ENCODE assay signal across 25 cellular contexts in the genomic region with DNA sequence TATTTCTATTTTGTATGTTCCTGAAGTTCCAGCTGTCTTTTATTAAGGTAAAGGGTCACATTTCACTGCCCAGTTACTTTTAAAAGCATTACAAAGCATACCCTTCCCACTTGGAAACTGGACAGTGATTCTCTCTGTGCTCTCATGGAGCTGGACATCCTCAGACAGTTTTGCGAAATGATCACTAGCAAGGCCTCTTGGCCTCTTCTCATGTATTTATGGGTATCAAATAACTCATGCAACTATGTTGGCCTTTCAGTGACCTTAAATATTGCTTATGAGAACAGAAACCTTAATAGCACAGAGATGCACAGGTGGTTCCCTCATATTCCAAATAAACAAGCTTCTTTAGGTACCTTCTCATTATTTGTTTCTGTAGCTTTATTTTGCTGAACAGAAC. TPM values are rescaled to one million over a fixed set of nuclear protein-coding genes. Genes with fewer than 3 reads are reported as not detected.
DNase-seq lines count a peak whose midpoint lies in the region; ATAC-seq, FAIRE-seq and TF ChIP-seq lines count a peak whose summit lies in the region.
"Had no signal": no experiment of that assay in that cellular context is flagged by ENCODE, and none has a peak within 500 bp of the region (broad histone marks: within the 10 kb centered on the region; RNA-seq: fewer than 3 reads in every experiment).

No MANE protein-coding gene starts in this region.

- 83% methylated on average over 1 of the region's 1 CpG for WGBS in K562 (ENCODE audit: insufficient coverage, low coverage, missing lambda C conversion rate)
- 93 to 94% methylated on average over 1 of the region's 1 CpG for WGBS in sigmoid colon, 2 donors

- H3K27me3 ChIP-seq in DOHH2 (ENCODE audit: control insufficient read depth, low read length): 0 out of 2 replicates have a peak, but pooled peaks cover 3% of the 10 kb centered on the region
- peaks cover 6 to 8% of the 10 kb centered on the region in 2 experiments; a peak in 3 of 5 replicates for H3K27me3 ChIP-seq in K562 (ENCODE audit: control insufficient read depth in 2 of 2, insufficient read depth in 2 of 2, low read length in 2 of 2)
- H3K27me3 ChIP-seq in sigmoid colon: no peaks in the 10 kb centered on the region
- H3K27me3 ChIP-seq: ascending aorta, foreskin keratinocyte had no signal

- H3K79me2 ChIP-seq in DOHH2 (ENCODE audit: control insufficient read depth, low read length): no peaks in the 10 kb centered on the region
- H3K79me2 ChIP-seq in K562 (ENCODE audit: control insufficient read depth, insufficient read depth, low read length): no peaks in the 10 kb centered on the region

- TF ChIP-seq EP300 in K562 (IDR thresholded peaks at IDR 0.05; ENCODE audit: low read length): no peak
- no peak for TF ChIP-seq EP300 in sigmoid colon (IDR thresholded peaks at IDR 0.05)

- DNase-seq in K562 (ENCODE audit: extremely low read depth in 1 of 4, low spot score in 3 of 4): no peak
- no peak for DNase-seq in sigmoid colon
- no peak for DNase-seq in OCI-M2 (lab: John Stamatoyannopoulos, UW; ENCODE audit: unreplicated experiment)
- DNase-seq: activated CD4-positive, alpha-beta T cell treated with anti-CD3 and anti-CD28 coated beads for 36 hours; activated CD8-positive, alpha-beta memory T cell treated with anti-CD3 and anti-CD28 coated beads, Interleukin-2, amount 50 U/mL, for 4 hours; activated naive CD4-positive, alpha-beta T cell; EL; endodermal cell; H7; NCI-H1930; NCI-H69; PC-9; stimulated activated CD4-positive, alpha-beta T cell treated with anti-CD3 and anti-CD28 coated beads, Interleukin-2, amount 100 ng/mL, for 48 hours had no signal

- H4K20me1 ChIP-seq in DOHH2 (ENCODE audit: control insufficient read depth, insufficient read depth, low read depth, low read length) (no peaks in the 10 kb centered on the region), K562 (replicated peaks; ENCODE audit: control insufficient read depth, insufficient read depth, low read length) (no peaks in the 10 kb centered on the region)

- no peak for TF ChIP-seq POLR2A in K562 (conservative IDR thresholded peaks at IDR 0.05)
- TF ChIP-seq POLR2A in sigmoid colon (IDR thresholded peaks at IDR 0.05): no peak

- TF ChIP-seq RAD21 in K562 (CRISPR knock-in tag; conservative IDR thresholded peaks at IDR 0.05 in 1 of 2, IDR thresholded peaks at IDR 0.05 in 1 of 2): no peak

- H2AFZ ChIP-seq in K562 (ENCODE audit: low read depth, low read length): no peak overlapping the region
- H2AFZ ChIP-seq: PC-9 had no signal

- POLR2A ChIA-PET in K562 (lab: Yijun Ruan, JAX): interaction anchor here (0.6 to 2.3 kb wide), 4 partner anchors 9 to 193 kb away, joined by 3 to 9 read pairs (median 3); no protein-coding TSS in a partner anchor

- in situ Hi-C loops in K562 (cut with MboI): no loop called here

- peak overlapping the region; percentile 50 for H3K27ac ChIP-seq in DOHH2 (ENCODE audit: low read depth, low read length)
- H3K27ac ChIP-seq in K562 (ENCODE audit: extremely low read depth, low read depth, low read length): no peak overlapping the region
- no peak overlapping the region for H3K27ac ChIP-seq in sigmoid colon
- H3K27ac ChIP-seq: ascending aorta, foreskin keratinocyte, PC-9 had no signal

- H3K36me3 ChIP-seq in DOHH2 (ENCODE audit: control insufficient read depth, low read length) (peaks cover 25% of the 10 kb centered on the region), K562 (ENCODE audit: control insufficient read depth, insufficient read depth, low read length) (peaks cover 25% of the 10 kb centered on the region), sigmoid colon (peaks cover 7 to 31% (median 15%) of the 10 kb centered on the region in 4 donors)

- FAIRE-seq in K562 (lab: Jason Lieb, UNC): no peak

- H3F3A ChIP-seq in DOHH2 (ENCODE audit: control insufficient read depth, insufficient read depth): peaks cover 15% of the 10 kb centered on the region

- no TSS peak for BruUV-seq in K562 (replicated peaks; lab: Mats Ljungman, UMichigan)

- no peaks in the 10 kb centered on the region for H3K9me1 ChIP-seq in K562 (ENCODE audit: control insufficient read depth, insufficient read depth, low read length)

- no peaks in the 10 kb centered on the region for H3K9me3 ChIP-seq in DOHH2 (ENCODE audit: control insufficient read depth, insufficient read depth, low read length)
- no peaks in the 10 kb centered on the region for H3K9me3 ChIP-seq in K562 (replicated peaks; ENCODE audit: control insufficient read depth, insufficient read depth, low read depth, low read length)
- H3K9me3 ChIP-seq in sigmoid colon: no peaks in the 10 kb centered on the region
- H3K9me3 ChIP-seq: ascending aorta had no signal

- TF ChIP-seq CTCF in DOHH2 (IDR thresholded peaks at IDR 0.05; ENCODE audit: low read depth, low read length, poor library complexity, severe bottlenecking) (no peak), K562 (IDR thresholded peaks at IDR 0.05 in 2 of 3, conservative IDR thresholded peaks at IDR 0.05 in 1 of 3; ENCODE audit: insufficient read depth in 2 of 3, low read depth in 1 of 3, low read length in 3 of 3) (no peak), sigmoid colon (IDR thresholded peaks at IDR 0.05) (no peak)

- peak overlapping the region; percentile 38 for H3K4me3 ChIP-seq in DOHH2 (ENCODE audit: low read length)
- no peak overlapping the region for H3K4me3 ChIP-seq in K562
- H3K4me3 ChIP-seq in sigmoid colon: no peak overlapping the region
- H3K4me3 ChIP-seq: ascending aorta, PC-9 had no signal

- CTCF ChIA-PET in K562 (lab: Yijun Ruan, JAX; ENCODE audit: low intra/inter-chr PET ratio): no interaction called here

- peak overlapping the region; percentile 45 for H3K4me2 ChIP-seq in DOHH2 (ENCODE audit: low read length)
- no peak overlapping the region for H3K4me2 ChIP-seq in K562 (ENCODE audit: insufficient read depth, low read length)
- H3K4me2 ChIP-seq: PC-9 had no signal

- intact Hi-C loops in K562 (cut with micrococcal nuclease): no loop called here
- intact Hi-C loops in sigmoid colon (cut with DNase I): no loop called here

- H3K9me2 ChIP-seq in DOHH2 (replicated peaks; ENCODE audit: control insufficient read depth, low read length): no peaks in the 10 kb centered on the region

- ATAC-seq in HG02642 (IDR thresholded peaks at IDR 0.05; ENCODE audit: poor library complexity, unreplicated experiment) (peak; percentile 50), K562 (peak; percentile 19; the same call in 2 of the 3 replicates), HG02759 (IDR thresholded peaks at IDR 0.05; ENCODE audit: unreplicated experiment) (no peak)
- ATAC-seq: activated CD4-positive, alpha-beta T cell treated with anti-CD3 and anti-CD28 coated beads for 36 hours; left lobe of liver; sciatic nerve had no signal

- no peak overlapping the region for H3K9ac ChIP-seq in K562 (ENCODE audit: insufficient read depth in 1 of 2, low read depth in 2 of 2, low read length in 2 of 2)

- peaks cover 51% of the 10 kb centered on the region for H3K4me1 ChIP-seq in DOHH2 (ENCODE audit: control insufficient read depth, low read length)
- H3K4me1 ChIP-seq in K562 (replicated peaks in 1 of 2; ENCODE audit: control insufficient read depth in 2 of 2, insufficient read depth in 2 of 2, low read length in 2 of 2): no peaks in the 10 kb centered on the region
- no peaks in the 10 kb centered on the region for H3K4me1 ChIP-seq in sigmoid colon
- H3K4me1 ChIP-seq: ascending aorta had no signal

RNA-seq across cellular contexts. Expression of a gene that starts 7.9 kb away (rescaled TPM):
- 0.63 TPM in 1 of 2 replicates, not detected in the other for total RNA-seq in K562 (2011; cell fraction: chromatin; rRNA removed; ENCODE audit: low replicate concordance)
- total RNA-seq in K562 (2011; cell fraction: nucleolus; rRNA removed): not detected in 2 replicates
- not detected in 2 replicates for total RNA-seq in K562 (2011; cell fraction: nucleoplasm; rRNA removed)
- not detected in 2 replicates for total RNA-seq in K562 (2014; rRNA removed)
- total RNA-seq in K562 (2014; rRNA removed; fragmentation: Illumina TruSeq; extraction: Trizol): not detected in 2 replicates
- not detected in 2 replicates for total RNA-seq in K562 (2015; rRNA removed; fragmentation: Illumina TruSeq; extraction: Trizol)
- total RNA-seq in K562 (2021): not detected in 2 replicates
- 0.04 and 0.08 TPM in 2 replicates for polyA plus RNA-seq in K562 (2011; rRNA removed)
- polyA plus RNA-seq in K562 (2011; cell fraction: cytosol; rRNA removed): 0.04 TPM in 1 of 2 replicates, not detected in the other
- polyA plus RNA-seq in K562 (2011; cell fraction: nucleus; rRNA removed): 0.04 TPM in 1 of 2 replicates, not detected in the other
- not detected in 2 replicates for polyA plus RNA-seq in K562 (2012)
- not detected in 2 replicates for polyA plus RNA-seq in K562 (2014; fragmentation: Illumina TruSeq; extraction: Trizol)
- polyA plus RNA-seq in K562 (2014; fragmentation: Nextera tagmentation; extraction: Ambion mirVana): not detected
- polyA plus RNA-seq in K562 (2014; rRNA removed): 0.17 TPM in 1 of 2 replicates, not detected in the other
- not detected in 2 replicates for polyA minus RNA-seq in K562 (2011; rRNA and poly(A)+ RNA removed)
- polyA minus RNA-seq in K562 (2011; cell fraction: cytosol; rRNA and poly(A)+ RNA removed): not detected in 2 replicates
- not detected in 2 replicates for polyA minus RNA-seq in K562 (2011; cell fraction: nucleus; rRNA and poly(A)+ RNA removed)
- total RNA-seq in sigmoid colon: not detected
- under 1 TPM in 1 of 3 donors, not detected in 2; 0.92 TPM for polyA plus RNA-seq in sigmoid colon
- total RNA-seq: ascending aorta, chondrocyte, endodermal cell, foreskin keratinocyte, left lobe of liver, mucosa of gallbladder, osteoblast, PC-9, sciatic nerve, temporal lobe had no signal
- polyA plus RNA-seq: AG04450, foreskin keratinocyte had no signal

RNA-seq across cellular contexts. Expression of a gene that starts 13.3 kb away (rescaled TPM):
- total RNA-seq in K562 (2011; cell fraction: chromatin; rRNA removed; ENCODE audit: low replicate concordance): 6.6 and 16.1 TPM in 2 replicates
- total RNA-seq in K562 (2011; cell fraction: nucleolus; rRNA removed): 6.3 and 6.6 TPM in 2 replicates
- total RNA-seq in K562 (2011; cell fraction: nucleoplasm; rRNA removed): 13.1 and 23.9 TPM in 2 replicates
- total RNA-seq in K562 (2014; rRNA removed): 48.8 and 54.0 TPM in 2 replicates
- total RNA-seq in K562 (2014; rRNA removed; fragmentation: Illumina TruSeq; extraction: Trizol): 94.5 and 107 TPM in 2 replicates
- total RNA-seq in K562 (2015; rRNA removed; fragmentation: Illumina TruSeq; extraction: Trizol): 75.7 and 84.1 TPM in 2 replicates
- 60.3 and 60.6 TPM in 2 replicates for total RNA-seq in K562 (2021)
- 56.1 and 76.7 TPM in 2 replicates for polyA plus RNA-seq in K562 (2011; rRNA removed)
- 18.1 and 33.5 TPM in 2 replicates for polyA plus RNA-seq in K562 (2011; cell fraction: cytosol; rRNA removed)
- polyA plus RNA-seq in K562 (2011; cell fraction: nucleus; rRNA removed): 7.7 and 9.0 TPM in 2 replicates
- 43.0 and 46.9 TPM in 2 replicates for polyA plus RNA-seq in K562 (2012)
- polyA plus RNA-seq in K562 (2014; fragmentation: Illumina TruSeq; extraction: Trizol): 64.2 and 75.4 TPM in 2 replicates
- polyA plus RNA-seq in K562 (2014; fragmentation: Nextera tagmentation; extraction: Ambion mirVana): 10 to 100 TPM; 58.2 to 79.7 TPM
- polyA plus RNA-seq in K562 (2014; rRNA removed): 40.7 and 49.0 TPM in 2 replicates
- polyA minus RNA-seq in K562 (2011; rRNA and poly(A)+ RNA removed): 132 and 140 TPM in 2 replicates
- polyA minus RNA-seq in K562 (2011; cell fraction: cytosol; rRNA and poly(A)+ RNA removed): 35.5 and 51.2 TPM in 2 replicates
- 7.1 and 13.3 TPM in 2 replicates for polyA minus RNA-seq in K562 (2011; cell fraction: nucleus; rRNA and poly(A)+ RNA removed)
- 10 to 100 TPM; 13.0 to 16.1 (median 15.7) TPM for total RNA-seq in sigmoid colon
- 10 to 100 TPM; 25.5 to 55.5 (median 44.4) TPM for polyA plus RNA-seq in sigmoid colon

RNA-seq across cellular contexts. Expression of a gene that starts 33.4 kb away (rescaled TPM):
- total RNA-seq in K562 (2011; cell fraction: chromatin; rRNA removed; ENCODE audit: low replicate concordance): 0.14 and 0.28 TPM in 2 replicates
- not detected in 2 replicates for total RNA-seq in K562 (2011; cell fraction: nucleolus; rRNA removed)
- total RNA-seq in K562 (2011; cell fraction: nucleoplasm; rRNA removed): 0.22 and 0.23 TPM in 2 replicates
- total RNA-seq in K562 (2014; rRNA removed) (0.16 and 0.23 TPM in 2 replicates), K562 (2014; rRNA removed; fragmentation: Illumina TruSeq; extraction: Trizol) (0.25 and 0.35 TPM in 2 replicates), K562 (2015; rRNA removed; fragmentation: Illumina TruSeq; extraction: Trizol) (0.14 and 0.15 TPM in 2 replicates), K562 (2021) (0.11 TPM in 2 replicates), sigmoid colon (1 to 10 TPM; 1.9 to 4.7 (median 3.4) TPM)
- polyA plus RNA-seq in K562 (2011; rRNA removed) (0.03 and 0.15 TPM in 2 replicates), K562 (2014; fragmentation: Illumina TruSeq; extraction: Trizol) (0.10 and 0.15 TPM in 2 replicates), K562 (2014; fragmentation: Nextera tagmentation; extraction: Ambion mirVana) (under 1 TPM; 0.03 to 0.20 TPM), K562 (2014; rRNA removed) (0.04 and 0.07 TPM in 2 replicates), sigmoid colon (under 1 TPM; 0.23 to 0.60 (median 0.29) TPM)
- 0.01 and 0.03 TPM in 2 replicates for polyA plus RNA-seq in K562 (2011; cell fraction: cytosol; rRNA removed)
- 0.06 TPM in 1 of 2 replicates, not detected in the other for polyA plus RNA-seq in K562 (2011; cell fraction: nucleus; rRNA removed)
- 0.14 and 0.17 TPM in 2 replicates for polyA plus RNA-seq in K562 (2012)
- 0.21 and 0.28 TPM in 2 replicates for polyA minus RNA-seq in K562 (2011; rRNA and poly(A)+ RNA removed)
- 0.19 TPM in 1 of 2 replicates, not detected in the other for polyA minus RNA-seq in K562 (2011; cell fraction: cytosol; rRNA and poly(A)+ RNA removed)
- under 0.01 TPM in 1 of 2 replicates, not detected in the other for polyA minus RNA-seq in K562 (2011; cell fraction: nucleus; rRNA and poly(A)+ RNA removed)

RNA-seq across cellular contexts. Expression of a gene that starts 54.5 kb away (rescaled TPM):
- 115 and 267 TPM in 2 replicates for total RNA-seq in K562 (2011; cell fraction: chromatin; rRNA removed; ENCODE audit: low replicate concordance)
- total RNA-seq in K562 (2011; cell fraction: nucleolus; rRNA removed): 68.3 and 72.0 TPM in 2 replicates
- total RNA-seq in K562 (2011; cell fraction: nucleoplasm; rRNA removed): 119 and 159 TPM in 2 replicates
- 403 and 417 TPM in 2 replicates for total RNA-seq in K562 (2014; rRNA removed)
- 491 and 540 TPM in 2 replicates for total RNA-seq in K562 (2014; rRNA removed; fragmentation: Illumina TruSeq; extraction: Trizol)
- 489 and 519 TPM in 2 replicates for total RNA-seq in K562 (2015; rRNA removed; fragmentation: Illumina TruSeq; extraction: Trizol)
- total RNA-seq in K562 (2021): 490 and 538 TPM in 2 replicates
- polyA plus RNA-seq in K562 (2011; rRNA removed): 293 and 344 TPM in 2 replicates
- polyA plus RNA-seq in K562 (2011; cell fraction: cytosol; rRNA removed): 77.3 and 177 TPM in 2 replicates
- 163 and 234 TPM in 2 replicates for polyA plus RNA-seq in K562 (2011; cell fraction: nucleus; rRNA removed)
- polyA plus RNA-seq in K562 (2012): 294 and 854 TPM in 2 replicates
- 404 and 453 TPM in 2 replicates for polyA plus RNA-seq in K562 (2014; fragmentation: Illumina TruSeq; extraction: Trizol)
- 100 to 1,000 TPM; 174 to 365 TPM for polyA plus RNA-seq in K562 (2014; fragmentation: Nextera tagmentation; extraction: Ambion mirVana)
- polyA plus RNA-seq in K562 (2014; rRNA removed): 250 and 262 TPM in 2 replicates
- polyA minus RNA-seq in K562 (2011; rRNA and poly(A)+ RNA removed): 1,116 and 1,163 TPM in 2 replicates
- polyA minus RNA-seq in K562 (2011; cell fraction: cytosol; rRNA and poly(A)+ RNA removed): 213 and 256 TPM in 2 replicates
- 82.3 and 182 TPM in 2 replicates for polyA minus RNA-seq in K562 (2011; cell fraction: nucleus; rRNA and poly(A)+ RNA removed)
- 1,000 to 10,000 TPM; 1,738 to 2,762 (median 1,986) TPM for total RNA-seq in sigmoid colon
- 100 to 1,000 TPM; 167 to 228 (median 186) TPM for polyA plus RNA-seq in sigmoid colon
